In genomic region chr15:27201425-27201824, GRCh38 we compare ENCODE assay signal across 29 cellular contexts.
"Had no signal": no experiment of that assay in that cellular context is flagged by ENCODE, and none has a peak within 500 bp of the region (broad histone marks: within the 10 kb centered on the region; RNA-seq: fewer than 3 reads in every experiment).

No MANE protein-coding gene starts in this region.

- ATAC-seq: foreskin keratinocyte; gastroesophageal sphincter; heart left ventricle; left cardiac atrium; left lung; naive thymus-derived CD4-positive, alpha-beta T cell; sciatic nerve; stimulated activated naive CD8-positive, alpha-beta T cell treated with anti-CD3 and anti-CD28 coated beads, Interleukin-15, amount 100 ng/mL, for 72 hours; upper lobe of right lung had no signal

- H3K4me1 ChIP-seq: esophagus muscularis mucosa, foreskin keratinocyte, gastroesophageal sphincter, heart left ventricle, left lung, prostate gland, right atrium auricular region, suprapubic skin, transverse colon, upper lobe of right lung, uterus had no signal

- H3K27ac Mint-ChIP-seq: naive thymus-derived CD4-positive, alpha-beta T cell; nephron; stimulated activated naive CD8-positive, alpha-beta T cell treated with anti-CD3 and anti-CD28 coated beads, Interleukin-15, amount 100 ng/mL, for 72 hours had no signal

- H3K27me3 ChIP-seq: dorsolateral prefrontal cortex, esophagus muscularis mucosa, foreskin keratinocyte, gastroesophageal sphincter, heart left ventricle, hepatocyte, left lung, right atrium auricular region, suprapubic skin, transverse colon, upper lobe of right lung, uterus had no signal

- H3K4me3 Mint-ChIP-seq: naive thymus-derived CD4-positive, alpha-beta T cell; nephron; stimulated activated naive CD8-positive, alpha-beta T cell treated with anti-CD3 and anti-CD28 coated beads, Interleukin-15, amount 100 ng/mL, for 72 hours had no signal

- H3K9me3 ChIP-seq: esophagus muscularis mucosa, gastroesophageal sphincter, left lung, prostate gland, right atrium auricular region, suprapubic skin, transverse colon, uterus had no signal

- H3K27ac ChIP-seq: dorsolateral prefrontal cortex, epithelial cell of prostate, esophagus muscularis mucosa, foreskin keratinocyte, gastroesophageal sphincter, heart left ventricle, hepatocyte, left lung, prostate gland, right atrium auricular region, suprapubic skin, transverse colon, upper lobe of right lung, uterus had no signal

- H3K36me3 ChIP-seq: esophagus muscularis mucosa, gastroesophageal sphincter, heart left ventricle, left lung, prostate gland, right atrium auricular region, suprapubic skin, transverse colon, upper lobe of right lung, uterus had no signal

- H3K27me3 Mint-ChIP-seq: naive thymus-derived CD4-positive, alpha-beta T cell had no signal

- H3K4me3 ChIP-seq: dorsolateral prefrontal cortex, esophagus muscularis mucosa, gastroesophageal sphincter, heart left ventricle, hepatocyte, left lung, prostate gland, right atrium auricular region, smooth muscle cell, suprapubic skin, transverse colon, upper lobe of right lung, uterus had no signal

- H3K4me1 Mint-ChIP-seq: naive thymus-derived CD4-positive, alpha-beta T cell; stimulated activated naive CD8-positive, alpha-beta T cell treated with anti-CD3 and anti-CD28 coated beads, Interleukin-15, amount 100 ng/mL, for 72 hours had no signal

- DNase-seq: dorsolateral prefrontal cortex; effector CD4-positive, alpha-beta T cell; foreskin keratinocyte; heart left ventricle; left cardiac atrium; left lung; mesenchymal stem cell; midbrain; naive thymus-derived CD4-positive, alpha-beta T cell; nucleus accumbens; stimulated activated CD4-positive, alpha-beta T cell treated with anti-CD3 and anti-CD28 coated beads, Interleukin-12 subunit alpha, Interleukin-12 subunit beta, amount 100 ng/mL, for 4 hours; stimulated activated CD4-positive, alpha-beta T cell treated with anti-CD3 and anti-CD28 coated beads, Interleukin-1b, Interleukin-23, amount 100 ng/mL, for 48 hours; stimulated activated CD4-positive, alpha-beta T cell treated with anti-CD3 and anti-CD28 coated beads, Interleukin-4, amount 100 ng/mL, for 1 hour; stimulated activated CD8-positive, alpha-beta memory T cell treated with anti-CD3 and anti-CD28 coated beads, Interleukin-4, amount 100 ng/mL, for 48 hours; stimulated activated naive CD4-positive, alpha-beta T cell; stimulated activated naive CD8-positive, alpha-beta T cell treated with anti-CD3 and anti-CD28 coated beads, Interleukin-15, amount 100 ng/mL, for 72 hours; transverse colon; upper lobe of right lung; uterus had no signal
